ENCODE assay signal across 1 cellular context in the genomic region with DNA sequence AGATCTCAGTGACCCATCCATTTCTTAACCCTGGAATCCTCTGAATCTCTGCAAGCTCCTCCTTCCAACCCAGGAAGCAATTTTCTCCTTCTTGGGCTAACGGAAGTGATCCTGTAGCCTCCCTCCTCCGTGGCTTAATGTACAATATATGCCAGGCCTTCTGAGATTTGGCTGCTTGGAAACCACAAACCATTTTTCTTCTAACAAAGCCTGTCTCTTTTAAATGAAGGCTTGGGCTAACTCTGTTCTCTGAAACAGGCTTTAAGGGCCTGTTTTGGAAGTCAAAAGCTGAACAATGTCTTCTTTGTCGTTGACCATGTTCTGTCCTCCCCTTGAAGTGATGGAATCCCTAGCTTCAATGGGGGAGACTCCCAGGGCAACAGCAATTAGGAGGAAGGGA.
TF ChIP-seq lines count a peak whose summit lies in the region.

No MANE protein-coding gene starts in this region.

TF ChIP-seq in GM12878, 131 proteins besides CTCF, POLR2A, EP300 and RAD21:
- no peak for TF ChIP-seq PML (IDR thresholded peaks at IDR 0.05; ENCODE audit: low read length)
- TF ChIP-seq CEBPB (IDR thresholded peaks at IDR 0.05; ENCODE audit: borderline replicate concordance in 1 of 2, low read depth in 2 of 2, low read length in 2 of 2), result no peak
- no peak for TF ChIP-seq NFIC (IDR thresholded peaks at IDR 0.05; ENCODE audit: low read depth, low read length)
- no peak for TF ChIP-seq MYC (IDR thresholded peaks at IDR 0.05; ENCODE audit: insufficient read depth, insufficient read length, insufficient replicate concordance, low read length, severe bottlenecking)
- TF ChIP-seq SMC3 (IDR thresholded peaks at IDR 0.05; ENCODE audit: borderline replicate concordance, low read length), result no peak
- TF ChIP-seq RCOR1 (conservative IDR thresholded peaks at IDR 0.05; ENCODE audit: low read depth, low read length), result no peak
- no peak for TF ChIP-seq CBFB (IDR thresholded peaks at IDR 0.05; ENCODE audit: low read depth)
- no peak for TF ChIP-seq JUND (IDR thresholded peaks at IDR 0.05; ENCODE audit: low read depth, low read length)
- no peak for TF ChIP-seq ZSCAN29 (IDR thresholded peaks at IDR 0.05)
- TF ChIP-seq NFYA (IDR thresholded peaks at IDR 0.05; ENCODE audit: borderline replicate concordance, low read depth, low read length), result no peak
- TF ChIP-seq, protein P1, sequence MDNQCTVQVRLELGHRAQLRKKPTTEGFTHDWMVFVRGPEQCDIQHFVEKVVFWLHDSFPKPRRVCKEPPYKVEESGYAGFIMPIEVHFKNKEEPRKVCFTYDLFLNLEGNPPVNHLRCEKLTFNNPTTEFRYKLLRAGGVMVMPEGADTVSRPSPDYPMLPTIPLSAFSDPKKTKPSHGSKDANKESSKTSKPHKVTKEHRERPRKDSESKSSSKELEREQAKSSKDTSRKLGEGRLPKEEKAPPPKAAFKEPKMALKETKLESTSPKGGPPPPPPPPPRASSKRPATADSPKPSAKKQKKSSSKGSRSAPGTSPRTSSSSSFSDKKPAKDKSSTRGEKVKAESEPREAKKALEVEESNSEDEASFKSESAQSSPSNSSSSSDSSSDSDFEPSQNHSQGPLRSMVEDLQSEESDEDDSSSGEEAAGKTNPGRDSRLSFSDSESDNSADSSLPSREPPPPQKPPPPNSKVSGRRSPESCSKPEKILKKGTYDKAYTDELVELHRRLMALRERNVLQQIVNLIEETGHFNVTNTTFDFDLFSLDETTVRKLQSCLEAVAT (IDR thresholded peaks at IDR 0.05), result no peak
- TF ChIP-seq ZNF274 (IDR thresholded peaks at IDR 0.05; ENCODE audit: insufficient read depth, insufficient read length), result no peak
- TF ChIP-seq SREBF2 (IDR thresholded peaks at IDR 0.05; ENCODE audit: low read length), result no peak
- TF ChIP-seq HDAC6 (IDR thresholded peaks at IDR 0.05; ENCODE audit: unreplicated experiment), result no peak
